ENCODE assay signal across 22 cellular contexts in genomic region chr13:28478127-28478526, GRCh38. TPM values are rescaled to one million over a fixed set of nuclear protein-coding genes. Genes with fewer than 3 reads are reported as not detected.
DNase-seq lines count a peak whose midpoint lies in the region; FAIRE-seq and TF ChIP-seq lines count a peak whose summit lies in the region.
"Had no signal": no experiment of that assay in that cellular context is flagged by ENCODE, and none has a peak within 500 bp of the region (broad histone marks: within the 10 kb centered on the region; RNA-seq: fewer than 3 reads in every experiment).

No MANE protein-coding gene starts in this region.

- no peaks in the 10 kb centered on the region for H3K9me2 ChIP-seq in GM23248 (ENCODE audit: insufficient read depth)

- H3K36me3 ChIP-seq in GM23248 (ENCODE audit: low read depth) (no peaks in the 10 kb centered on the region), skeletal muscle satellite cell (ENCODE audit: insufficient read depth, low read length) (no peaks in the 10 kb centered on the region), vagina (no peaks in the 10 kb centered on the region), adrenal gland (replicated peaks in 1 of 2) (no peaks in the 10 kb centered on the region)
- H3K36me3 ChIP-seq: Peyer's patch had no signal

- peak overlapping the region; percentile 32 for H3K27ac ChIP-seq in GM23248
- no peak overlapping the region for H3K27ac ChIP-seq in vagina
- H3K27ac ChIP-seq in adrenal gland = no peak overlapping the region
- H3K27ac ChIP-seq: Peyer's patch had no signal

- peak; percentile 74 for DNase-seq in GM23248
- DNase-seq in astrocyte of the spinal cord (ENCODE audit: low read depth, low spot score) = peak; percentile 16
- peak; percentile 76 for DNase-seq in fibroblast of the aortic adventitia (ENCODE audit: low read depth)
- DNase-seq in vagina (ENCODE audit: extremely low spot score in 2 of 2) = no peak
- no peak for DNase-seq in NCI-H82 treated with DMSO at 0.1 percent for 48 hours (lab: John Stamatoyannopoulos, UW; ENCODE audit: unreplicated experiment)
- DNase-seq in D721Med (ENCODE audit: insufficient read length, low spot score) = no peak
- no peak for DNase-seq in adrenal gland
- DNase-seq: C1 segment of cervical spinal cord, DMS153, GOT3, Kasumi-1, NCI-H1417, NCI-H1930, NCI-H2171, NCI-H446 treated with DMSO at 0.1 percent for 48 hours, NCI-H774, Peyer's patch, SHP77 had no signal

- H3K9me3 ChIP-seq in GM23248 (ENCODE audit: low read depth) = no peaks in the 10 kb centered on the region
- no peaks in the 10 kb centered on the region for H3K9me3 ChIP-seq in skeletal muscle satellite cell (replicated peaks; ENCODE audit: low read length)
- no peaks in the 10 kb centered on the region for H3K9me3 ChIP-seq in vagina
- no peaks in the 10 kb centered on the region for H3K9me3 ChIP-seq in adrenal gland (replicated peaks in 1 of 3)
- H3K9me3 ChIP-seq: Peyer's patch had no signal

- H3K4me1 ChIP-seq in GM23248 (ENCODE audit: insufficient read depth) = peaks cover 55% of the 10 kb centered on the region
- H3K4me1 ChIP-seq in skeletal muscle satellite cell (ENCODE audit: control insufficient read depth, insufficient read depth, low read length) = peaks cover 20% of the 10 kb centered on the region
- H3K4me1 ChIP-seq in vagina = no peaks in the 10 kb centered on the region
- H3K4me1 ChIP-seq in adrenal gland (replicated peaks in 1 of 2) = peaks cover 0 to 10% of the 10 kb centered on the region in 2 donors
- H3K4me1 ChIP-seq: Peyer's patch had no signal

- peak overlapping the region; percentile 5; the same call in 1 of the 2 replicates for H3K4me3 ChIP-seq in GM23248
- H3K4me3 ChIP-seq in astrocyte of the spinal cord (ENCODE audit: low read depth, low read length) = no peak overlapping the region
- H3K4me3 ChIP-seq in fibroblast of the aortic adventitia (ENCODE audit: low read depth, low read length) = no peak overlapping the region
- no peak overlapping the region for H3K4me3 ChIP-seq in skeletal muscle satellite cell (ENCODE audit: low read length)
- H3K4me3 ChIP-seq in vagina = no peak overlapping the region
- H3K4me3 ChIP-seq in adrenal gland = no peak overlapping the region
- H3K4me3 ChIP-seq: GM12878, Peyer's patch had no signal

- peaks cover 52% of the 10 kb centered on the region for H3F3A ChIP-seq in GM23248 (ENCODE audit: insufficient read depth)

- H3K4me2 ChIP-seq in GM23248 (ENCODE audit: unreplicated experiment) = peak overlapping the region; percentile 41
- H3K4me2 ChIP-seq in skeletal muscle satellite cell (ENCODE audit: low read length) = peak overlapping the region; percentile 28

- WGBS in GM23248 (ENCODE audit: low coverage in 1 of 2, low lambda C conversion rate in 2 of 2, missing lambda C conversion rate in 2 of 2), 2 experiments = 14 to 20% methylated on average over 3 of the region's 3 CpGs
- 77 to 80% (median 79%) methylated on average over 3 of the region's 3 CpGs for WGBS in adrenal gland, 4 donors

- no peaks in the 10 kb centered on the region for H3K27me3 ChIP-seq in GM23248 (replicated peaks; ENCODE audit: insufficient read depth)
- H3K27me3 ChIP-seq in skeletal muscle satellite cell (ENCODE audit: control insufficient read depth, insufficient read depth, low read length) = peaks cover 11% of the 10 kb centered on the region
- no peaks in the 10 kb centered on the region for H3K27me3 ChIP-seq in vagina
- no peaks in the 10 kb centered on the region for H3K27me3 ChIP-seq in adrenal gland
- H3K27me3 ChIP-seq: Peyer's patch had no signal

- TF ChIP-seq CTCF in astrocyte of the spinal cord (IDR thresholded peaks at IDR 0.05; ENCODE audit: low read depth, low read length) (no peak), fibroblast of the aortic adventitia (IDR thresholded peaks at IDR 0.05; ENCODE audit: insufficient read depth, low read length) (no peak), vagina (IDR thresholded peaks at IDR 0.05) (no peak), D721Med (IDR thresholded peaks at IDR 0.05; ENCODE audit: insufficient read depth, missing control alignments) (no peak), adrenal gland (IDR thresholded peaks at IDR 0.05) (no peak)

- in situ Hi-C loops in GM23248 (cut with MboI) (no loop called here), astrocyte of the spinal cord (cut with HindIII; ENCODE audit: low sequenced_read_pairs) (no loop called here)

- H3K79me2 ChIP-seq in GM23248 (ENCODE audit: insufficient read depth) = no peaks in the 10 kb centered on the region

- H4K20me1 ChIP-seq in GM23248 (ENCODE audit: insufficient read depth) = no peaks in the 10 kb centered on the region

- intact Hi-C loops in vagina (cut with DNase I) (no loop called here), adrenal gland (cut with DNase I) (no loop called here)

- H2AFZ ChIP-seq in GM23248 = 0 out of 2 replicates have a peak overlapping the region, but pooled peaks have one; percentile 20

- no peak for FAIRE-seq in D721Med (lab: Jason Lieb, UNC)
- FAIRE-seq: GM12878, GM18507 had no signal

- TF ChIP-seq POLR2A in vagina (IDR thresholded peaks at IDR 0.05) = no peak
- no peak for TF ChIP-seq POLR2A in adrenal gland (IDR thresholded peaks at IDR 0.05)

- H3K9ac ChIP-seq in GM23248 (no peak overlapping the region), skeletal muscle satellite cell (ENCODE audit: low read depth, low read length) (no peak overlapping the region)

RNA-seq across cellular contexts. Expression of gene FLT1, which starts 16.8 kb away (rescaled TPM):
- 18.6 and 26.6 TPM in 2 replicates for total RNA-seq in GM23248 (2014; rRNA removed; shearing (Covaris generic))
- polyA plus RNA-seq in GM23248 (2016; fragmentation: Nextera tagmentation; extraction: Ambion mirVana) (11.3 and 12.9 TPM in 2 replicates), adrenal gland (10 to 100 TPM in 1 of 3 donors, 1 to 10 TPM in 2; 2.7 to 25.4 (median 6.0) TPM)
- total RNA-seq in fibroblast of the aortic adventitia (ENCODE audit: low replicate concordance) (0.36 and 1.3 TPM in 2 replicates), vagina (18.9 TPM), adrenal gland (10 to 100 TPM; 18.1 to 55.9 (median 26.5) TPM)
- not detected in 2 replicates for total RNA-seq in skeletal muscle satellite cell (2012; rRNA removed)
- total RNA-seq: G401 had no signal

Comparison
In these comparisons a context has a peak if more than half of its experiments do, and no peak if none do; other contexts are left out.
1. DNase-seq: peak in GM23248 (single experiment), astrocyte of the spinal cord (single experiment) and fibroblast of the aortic adventitia (single experiment); none in vagina (0 of 2), NCI-H82 treated with DMSO at 0.1 percent for 48 hours (single experiment), D721Med (single experiment) and adrenal gland (0 of 7).